18 cellular contexts compared by ENCODE assay signal in the genomic region with DNA sequence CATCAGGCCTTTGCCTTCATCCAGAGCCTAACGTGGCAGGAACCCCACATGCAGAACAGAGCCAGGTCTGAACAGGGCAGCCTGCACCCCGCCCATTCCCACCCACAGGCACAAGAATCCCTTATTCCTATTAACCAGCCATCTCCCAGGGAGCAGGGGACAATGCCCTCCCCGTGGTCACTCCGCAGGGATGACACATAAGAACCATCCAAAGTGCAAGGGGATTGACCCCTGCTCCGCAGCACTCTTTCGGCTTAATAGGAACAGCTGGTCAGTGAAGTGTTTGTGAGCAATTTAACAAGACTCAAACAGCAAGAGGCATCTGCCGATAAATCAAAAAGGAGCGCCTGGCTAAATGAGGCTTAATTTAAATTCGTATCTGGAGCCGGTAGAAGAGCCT.
"Had no signal": no experiment of that assay in that cellular context is flagged by ENCODE, and none has a peak within 500 bp of the region (broad histone marks: within the 10 kb centered on the region; RNA-seq: fewer than 3 reads in every experiment).

No MANE protein-coding gene starts in this region.

- H3K4me1 Mint-ChIP-seq: activated CD4-positive, alpha-beta memory T cell treated with anti-CD3 and anti-CD28 coated beads, Interleukin-2, amount 10 ng/mL, durations not matched to agents 7 days and 5 days; activated CD4-positive, alpha-beta T cell treated with anti-CD3 and anti-CD28 coated beads for 36 hours; activated naive CD8-positive, alpha-beta T cell treated with anti-CD3 and anti-CD28 coated beads, Interleukin-2, amount 50 U/mL, for 24 hours; naive thymus-derived CD8-positive, alpha-beta T cell; stimulated activated memory B cell treated with anti-CD40 and anti-IgM and Interleukin-4, amounts not matched to agents 10 μg/mL and 1 μg/mL and 100 μg/mL, for 72 hours had no signal

- H3K4me3 Mint-ChIP-seq: activated CD4-positive, alpha-beta memory T cell treated with anti-CD3 and anti-CD28 coated beads, Interleukin-2, amount 10 ng/mL, durations not matched to agents 7 days and 5 days; activated CD4-positive, alpha-beta T cell treated with anti-CD3 and anti-CD28 coated beads for 36 hours; activated naive CD8-positive, alpha-beta T cell treated with anti-CD3 and anti-CD28 coated beads, Interleukin-2, amount 50 U/mL, for 24 hours; naive thymus-derived CD8-positive, alpha-beta T cell; stimulated activated memory B cell treated with anti-CD40 and anti-IgM and Interleukin-4, amounts not matched to agents 10 μg/mL and 1 μg/mL and 100 μg/mL, for 72 hours had no signal

- DNase-seq: activated CD4-positive, alpha-beta memory T cell treated with anti-CD3 and anti-CD28 coated beads, Interleukin-2, amount 10 ng/mL, durations not matched to agents 7 days and 5 days; activated CD4-positive, alpha-beta T cell treated with anti-CD3 and anti-CD28 coated beads for 36 hours; activated CD8-positive, alpha-beta memory T cell treated with anti-CD3 and anti-CD28 coated beads, Interleukin-2, amount 50 U/mL, for 4 hours; activated naive CD8-positive, alpha-beta T cell treated with anti-CD3 and anti-CD28 coated beads, Interleukin-2, amount 50 U/mL, for 24 hours; colonic mucosa; effector CD8-positive, alpha-beta T cell; foreskin melanocyte; heart left ventricle; mammary epithelial cell; naive thymus-derived CD8-positive, alpha-beta T cell; occipital lobe; right lobe of liver; spleen; stimulated activated CD4-positive, alpha-beta T cell treated with anti-CD3 and anti-CD28 coated beads, Interleukin-1b, Interleukin-23, amount 100 ng/mL, for 48 hours; trophoblast cell had no signal

- H3K27me3 Mint-ChIP-seq: activated CD4-positive, alpha-beta T cell treated with anti-CD3 and anti-CD28 coated beads for 36 hours; activated naive CD8-positive, alpha-beta T cell treated with anti-CD3 and anti-CD28 coated beads, Interleukin-2, amount 50 U/mL, for 24 hours; stimulated activated memory B cell treated with anti-CD40 and anti-IgM and Interleukin-4, amounts not matched to agents 10 μg/mL and 1 μg/mL and 100 μg/mL, for 72 hours had no signal

- H3K27ac Mint-ChIP-seq: activated CD4-positive, alpha-beta memory T cell treated with anti-CD3 and anti-CD28 coated beads, Interleukin-2, amount 10 ng/mL, durations not matched to agents 7 days and 5 days; activated CD4-positive, alpha-beta T cell treated with anti-CD3 and anti-CD28 coated beads for 36 hours; activated naive CD8-positive, alpha-beta T cell treated with anti-CD3 and anti-CD28 coated beads, Interleukin-2, amount 50 U/mL, for 24 hours; naive thymus-derived CD8-positive, alpha-beta T cell; stimulated activated memory B cell treated with anti-CD40 and anti-IgM and Interleukin-4, amounts not matched to agents 10 μg/mL and 1 μg/mL and 100 μg/mL, for 72 hours had no signal

- H3K4me1 ChIP-seq: colonic mucosa, heart left ventricle, prostate gland, right lobe of liver, spleen had no signal

- H3K27ac ChIP-seq: colonic mucosa, heart left ventricle, prostate gland, right lobe of liver, spleen, VCaP had no signal

- ATAC-seq: activated CD4-positive, alpha-beta T cell treated with anti-CD3 and anti-CD28 coated beads for 36 hours; activated naive CD8-positive, alpha-beta T cell treated with anti-CD3 and anti-CD28 coated beads, Interleukin-2, amount 50 U/mL, for 24 hours; heart left ventricle; naive thymus-derived CD8-positive, alpha-beta T cell had no signal

- H3K9me3 ChIP-seq: colonic mucosa, prostate gland, right lobe of liver had no signal

- H3K27me3 ChIP-seq: colonic mucosa, heart left ventricle, right lobe of liver, spleen had no signal
